11 cellular contexts compared by ENCODE assay signal in the genomic region with DNA sequence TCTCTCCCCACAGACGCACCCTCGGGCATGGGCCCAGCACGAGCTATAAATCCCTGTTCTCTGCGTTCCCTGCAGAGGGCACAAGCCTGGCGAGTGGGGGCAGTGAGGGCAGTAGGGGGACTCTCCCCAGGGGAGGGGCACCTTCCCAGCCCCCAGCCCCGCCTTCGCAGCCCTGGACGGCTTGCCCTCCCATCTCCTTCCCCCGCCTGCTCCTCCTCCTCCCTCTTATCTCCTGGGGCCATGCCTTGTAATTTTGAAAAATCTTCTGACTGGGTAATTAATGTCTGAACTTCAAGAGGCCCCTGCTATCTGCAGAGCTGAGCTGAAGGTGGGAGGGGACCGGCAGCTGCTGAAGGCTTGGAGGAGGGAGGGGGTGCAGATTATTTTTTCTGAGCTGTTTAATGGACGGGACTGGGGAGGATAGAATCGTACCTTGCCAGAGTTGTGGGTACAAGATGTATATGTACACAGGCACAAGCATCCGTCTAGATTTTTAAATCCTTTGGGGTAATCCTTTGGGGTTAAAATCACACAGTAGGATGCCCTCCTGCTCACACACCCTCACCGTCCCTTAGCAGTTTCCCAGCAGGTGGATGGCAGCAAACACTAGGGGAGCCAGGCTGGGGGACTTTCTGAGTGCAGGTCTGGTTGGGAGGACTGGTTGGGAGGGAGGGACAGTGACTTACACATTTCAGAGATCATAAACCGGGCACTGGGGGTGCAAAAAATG.
DNase-seq lines count a peak whose midpoint lies in the region; ATAC-seq, FAIRE-seq and TF ChIP-seq lines count a peak whose summit lies in the region.
"Had no signal": no experiment of that assay in that cellular context is flagged by ENCODE, and none has a peak within 500 bp of the region (broad histone marks: within the 10 kb centered on the region; RNA-seq: fewer than 3 reads in every experiment).

No MANE protein-coding gene starts in this region.

- CTCF ChIA-PET in A673 (lab: Charles Lee), result interaction anchor here (0.5 to 1.5 kb wide), 3 partner anchors 13 to 587 kb away, joined by 3 to 7 read pairs (median 3); no protein-coding TSS in a partner anchor

- no peaks in the 10 kb centered on the region for H4K20me1 ChIP-seq in Loucy (ENCODE audit: insufficient read depth, low read length, poor library complexity, severe bottlenecking)
- no peaks in the 10 kb centered on the region for H4K20me1 ChIP-seq in astrocyte (ENCODE audit: insufficient read depth, low read length)

- H3K36me3 ChIP-seq in A673 (ENCODE audit: insufficient read depth, low read length, poor library complexity, severe bottlenecking) (no peaks in the 10 kb centered on the region), Loucy (ENCODE audit: insufficient read depth, low read length) (no peaks in the 10 kb centered on the region), astrocyte (ENCODE audit: insufficient read depth, low read length) (no peaks in the 10 kb centered on the region), muscle layer of duodenum (ENCODE audit: control insufficient read depth in 1 of 2, insufficient read depth in 2 of 2, low read length in 2 of 2) (peaks cover 0 to 6% of the 10 kb centered on the region in 2 donors)
- H3K36me3 ChIP-seq: upper lobe of left lung had no signal

- H2AFZ ChIP-seq in Loucy (ENCODE audit: low read length) (no peak overlapping the region), astrocyte (ENCODE audit: low read depth, low read length) (no peak overlapping the region)

- H3K9me3 Mint-ChIP-seq in astrocyte (ENCODE audit: unreplicated experiment), result peaks cover 4% of the 10 kb centered on the region

- no peaks in the 10 kb centered on the region for H3K9me3 ChIP-seq in A673 (ENCODE audit: low read depth, low read length, poor library complexity, severe bottlenecking)
- H3K9me3 ChIP-seq in Loucy (ENCODE audit: insufficient read depth, low read depth, low read length), result no peaks in the 10 kb centered on the region
- H3K9me3 ChIP-seq in astrocyte (ENCODE audit: insufficient read depth, low read depth, low read length), result no peaks in the 10 kb centered on the region
- H3K9me3 ChIP-seq in muscle layer of duodenum (ENCODE audit: control insufficient read depth in 1 of 2, low read length in 2 of 2), result no peaks in the 10 kb centered on the region
- H3K9me3 ChIP-seq: upper lobe of left lung had no signal

- no peak overlapping the region for H3K4me3 Mint-ChIP-seq in astrocyte (ENCODE audit: unreplicated experiment)

- peak overlapping the region; percentile 88 for H3K27ac Mint-ChIP-seq in astrocyte (ENCODE audit: unreplicated experiment)

- no peaks in the 10 kb centered on the region for H3F3A ChIP-seq in Loucy (ENCODE audit: low read depth)

- peaks cover 65% of the 10 kb centered on the region for H3K4me1 ChIP-seq in A673 (ENCODE audit: insufficient read depth, low read length, poor library complexity, severe bottlenecking)
- peaks cover 42% of the 10 kb centered on the region for H3K4me1 ChIP-seq in Loucy (ENCODE audit: insufficient read depth, low read length, poor library complexity, severe bottlenecking)
- peaks cover 69% of the 10 kb centered on the region for H3K4me1 ChIP-seq in astrocyte (ENCODE audit: insufficient read depth, low read length)
- peaks cover 12 to 27% of the 10 kb centered on the region in 2 donors for H3K4me1 ChIP-seq in muscle layer of duodenum (ENCODE audit: control insufficient read depth in 1 of 2, insufficient read depth in 2 of 2, low read length in 2 of 2)

- TF ChIP-seq CTCF in A673 (conservative IDR thresholded peaks at IDR 0.05; ENCODE audit: low read depth, low read length), result 0 out of 2 replicates have a peak, but pooled peaks have one; percentile 18
- TF ChIP-seq CTCF in Loucy (conservative IDR thresholded peaks at IDR 0.05; ENCODE audit: low read length), result no peak
- no peak for TF ChIP-seq CTCF in astrocyte (IDR thresholded peaks at IDR 0.05; ENCODE audit: insufficient read depth, low read depth, low read length)

- no peak for ATAC-seq in GM21423 (IDR thresholded peaks at IDR 0.05; ENCODE audit: unreplicated experiment)
- ATAC-seq: foreskin keratinocyte had no signal

- H3K9ac ChIP-seq in Loucy (ENCODE audit: low read depth, low read length, poor library complexity, severe bottlenecking) (peak overlapping the region; percentile 26), astrocyte (ENCODE audit: low read length) (peak overlapping the region; percentile 51)

- H3K27ac ChIP-seq in A673 (ENCODE audit: low read depth, low read length, poor library complexity, severe bottlenecking) (no peak overlapping the region), astrocyte (ENCODE audit: low read depth, low read length) (peak overlapping the region; percentile 53), muscle layer of duodenum (ENCODE audit: low read length) (peak overlapping the region; percentile 45)
- H3K27ac ChIP-seq: foreskin keratinocyte had no signal

- DNase-seq in A673 (ENCODE audit: low spot score) (peak; percentile 49), astrocyte (ENCODE audit: low read depth) (no peak), anterior cingulate cortex (lab: John Stamatoyannopoulos, UW) (no peak), cerebellum (ENCODE audit: low spot score) (no peak), frontal cortex (ENCODE audit: low spot score in 2 of 2) (no peak)
- DNase-seq: foreskin keratinocyte, small intestine had no signal

- no peak overlapping the region for H3K4me3 ChIP-seq in A673 (ENCODE audit: low read depth, low read length, poor library complexity, severe bottlenecking)
- no peak overlapping the region for H3K4me3 ChIP-seq in Loucy (ENCODE audit: low read length, poor library complexity, severe bottlenecking)
- no peak overlapping the region for H3K4me3 ChIP-seq in astrocyte (ENCODE audit: insufficient read depth, low read depth, low read length)
- H3K4me3 ChIP-seq in muscle layer of duodenum (ENCODE audit: low read depth in 1 of 2, low read length in 2 of 2), result no peak overlapping the region
- H3K4me3 ChIP-seq: upper lobe of left lung had no signal

- H3K27me3 ChIP-seq in A673 (replicated peaks; ENCODE audit: insufficient read depth, low read depth, low read length, poor library complexity) (no peaks in the 10 kb centered on the region), Loucy (ENCODE audit: insufficient read depth, low read length, poor library complexity, severe bottlenecking) (no peaks in the 10 kb centered on the region), astrocyte (ENCODE audit: insufficient read depth, low read length) (no peaks in the 10 kb centered on the region), muscle layer of duodenum (ENCODE audit: low read depth, low read length) (no peaks in the 10 kb centered on the region)
- H3K27me3 ChIP-seq: foreskin keratinocyte, upper lobe of left lung had no signal

- H3K4me2 ChIP-seq in Loucy (ENCODE audit: low read depth, low read length, poor library complexity, severe bottlenecking) (peak overlapping the region; percentile 30), astrocyte (ENCODE audit: low read length) (peak overlapping the region; percentile 77)

- intact Hi-C loops in A673 (cut with micrococcal nuclease; ENCODE audit: unreplicated experiment), result no loop called here

- H3K79me2 ChIP-seq in Loucy (ENCODE audit: insufficient read depth, low read length) (no peaks in the 10 kb centered on the region), astrocyte (ENCODE audit: insufficient read depth, low read length) (peaks cover 11% of the 10 kb centered on the region)

- H3K27me3 Mint-ChIP-seq in astrocyte (ENCODE audit: low read depth, unreplicated experiment), result no peaks in the 10 kb centered on the region

- H3K36me3 Mint-ChIP-seq in astrocyte (ENCODE audit: low read depth, unreplicated experiment), result peaks cover 25% of the 10 kb centered on the region

- no peak for FAIRE-seq in astrocyte (lab: Jason Lieb, UNC)
- FAIRE-seq in frontal cortex (lab: Jason Lieb, UNC), result no peak
- FAIRE-seq: small intestine had no signal

- BruUV-seq in A673 (replicated peaks; lab: Mats Ljungman, UMichigan), result no TSS peak

- no peaks in the 10 kb centered on the region for H3K9me2 ChIP-seq in Loucy (replicated peaks; ENCODE audit: low read depth, low read length)

- POLR2A ChIA-PET in A673 (lab: Charles Lee; ENCODE audit: low non-redundant PET), result interaction anchor here (0.5 kb wide), 1 partner anchor 548 kb away, joined by 9 read pairs; no protein-coding TSS in a partner anchor

- H3K4me1 Mint-ChIP-seq in astrocyte (ENCODE audit: low read depth, unreplicated experiment), result peaks cover 80% of the 10 kb centered on the region
